Comparison of ENCODE assay signal across 1 cellular context in genomic region chr1:112672842-112673241, GRCh38.
TF ChIP-seq lines count a peak whose summit lies in the region.

No MANE protein-coding gene starts in this region.

TF ChIP-seq in K562, 482 proteins besides CTCF, POLR2A, EP300 and RAD21 (continued from another document):
- TF ChIP-seq AFF1 (IDR thresholded peaks at IDR 0.05; ENCODE audit: low read depth in 1 of 2, partially characterized antibody in 2 of 2) (no peak), EGR1 (conservative IDR thresholded peaks at IDR 0.05) (no peak), SMAD4 (CRISPR knock-in tag; conservative IDR thresholded peaks at IDR 0.05) (0 out of 2 replicates have a peak, but pooled peaks have one; percentile 25), CBFA2T3 (IDR thresholded peaks at IDR 0.05) (no peak), ZNF717 (CRISPR knock-in tag; IDR thresholded peaks at IDR 0.05) (no peak), FOXK2 (conservative IDR thresholded peaks at IDR 0.05 in 1 of 2, IDR thresholded peaks at IDR 0.05 in 1 of 2; ENCODE audit: low read depth in 2 of 2) (peak in 1 of 2 experiments; percentile 63; a peak in 1 of 4 replicates), NR1H2 (CRISPR knock-in tag; IDR thresholded peaks at IDR 0.05) (no peak), SLC30A9 (CRISPR knock-in tag; IDR thresholded peaks at IDR 0.05) (no peak), PHB2 (IDR thresholded peaks at IDR 0.05; ENCODE audit: low read depth) (no peak), DEAF1 (CRISPR knock-in tag; IDR thresholded peaks at IDR 0.05) (0 out of 2 replicates have a peak, but pooled peaks have one; percentile 33), MECOM (CRISPR knock-in tag; IDR thresholded peaks at IDR 0.05) (no peak), CBFA2T2 (conservative IDR thresholded peaks at IDR 0.05) (no peak), ZNF263 (CRISPR knock-in tag; IDR thresholded peaks at IDR 0.05; ENCODE audit: borderline replicate concordance) (peak; percentile 52; the same call in 1 of the 2 replicates), DMBX1 (CRISPR knock-in tag; IDR thresholded peaks at IDR 0.05; ENCODE audit: borderline replicate concordance) (0 out of 2 replicates have a peak, but pooled peaks have one; percentile 22), ZBTB5 (IDR thresholded peaks at IDR 0.05) (no peak), SOX6 (IDR thresholded peaks at IDR 0.05) (0 out of 2 replicates have a peak, but pooled peaks have one; percentile 19), PRPF4 (IDR thresholded peaks at IDR 0.05; ENCODE audit: insufficient read depth, low read depth, low read length, poor library complexity, severe bottlenecking) (no peak), CREBBP (IDR thresholded peaks at IDR 0.05; ENCODE audit: low read depth, low read length) (no peak), ZNF224 (CRISPR knock-in tag; IDR thresholded peaks at IDR 0.05) (no peak), VEZF1 (CRISPR knock-in tag; IDR thresholded peaks at IDR 0.05) (peak; percentile 21; the same call in 1 of the 2 replicates), ZMIZ1 (IDR thresholded peaks at IDR 0.05; ENCODE audit: low read depth in 2 of 2, low read length in 2 of 2) (no peak), NCOR1 (IDR thresholded peaks at IDR 0.05) (no peak), ZNF253 (CRISPR knock-in tag; conservative IDR thresholded peaks at IDR 0.05) (no peak), FOSL1 (tag; conservative IDR thresholded peaks at IDR 0.05) (peak; percentile 20; the same call in 1 of the 2 replicates), ZFP30 (CRISPR knock-in tag; IDR thresholded peaks at IDR 0.05; ENCODE audit: borderline replicate concordance) (no peak), ARHGAP35 (IDR thresholded peaks at IDR 0.05; ENCODE audit: partially characterized antibody) (no peak), NELFE (IDR thresholded peaks at IDR 0.05; ENCODE audit: insufficient read depth, insufficient read length) (no peak), BCLAF1 (IDR thresholded peaks at IDR 0.05; ENCODE audit: borderline replicate concordance in 1 of 2, control insufficient read depth in 1 of 2, low read depth in 2 of 2, low read length in 1 of 2) (0 out of 4 replicates have a peak, but pooled peaks of 1 of the 2 experiments have one; percentile 56), MLLT1 (IDR thresholded peaks at IDR 0.05) (no peak), POLR2AphosphoS5 (IDR thresholded peaks at IDR 0.05; ENCODE audit: control insufficient read depth, insufficient read depth, low read depth, low read length) (peak; percentile 57; the same call in 1 of the 2 replicates), E2F6 (IDR thresholded peaks at IDR 0.05; ENCODE audit: borderline replicate concordance in 1 of 2, extremely low read depth in 1 of 2, insufficient read depth in 1 of 2, insufficient read length in 1 of 2, low read depth in 1 of 2, low read length in 1 of 2, poor library complexity in 1 of 2, severe bottlenecking in 1 of 2) (no peak), PPARD (CRISPR knock-in tag; IDR thresholded peaks at IDR 0.05) (no peak), ZNF79 (CRISPR knock-in tag; IDR thresholded peaks at IDR 0.05; ENCODE audit: low read depth) (no peak), NR2C1 (IDR thresholded peaks at IDR 0.05) (no peak), NR2C1 (tag; IDR thresholded peaks at IDR 0.05) (0 out of 2 replicates have a peak, but pooled peaks have one; percentile 34), DIDO1 (tag; IDR thresholded peaks at IDR 0.05; ENCODE audit: low read depth) (no peak), HNRNPUL1 (IDR thresholded peaks at IDR 0.05; ENCODE audit: low read length) (no peak), ZNF695 (CRISPR knock-in tag; IDR thresholded peaks at IDR 0.05) (no peak), ELF2 (CRISPR knock-in tag; IDR thresholded peaks at IDR 0.05) (no peak), PTRF (tag; IDR thresholded peaks at IDR 0.05) (0 out of 2 replicates have a peak, but pooled peaks have one; percentile 21), SMAD3 (CRISPR knock-in tag; conservative IDR thresholded peaks at IDR 0.05) (0 out of 2 replicates have a peak, but pooled peaks have one; percentile 17), FUS (optimal IDR thresholded peaks at IDR 0.05; ENCODE audit: low read depth, low read length) (no peak), EHMT2 (IDR thresholded peaks at IDR 0.05) (0 out of 2 replicates have a peak, but pooled peaks have one; percentile 42), SRSF9 (IDR thresholded peaks at IDR 0.05; ENCODE audit: borderline replicate concordance, low read depth, low read length) (no peak), CBFB (CRISPR knock-in tag; IDR thresholded peaks at IDR 0.05) (no peak), ZNF551 (CRISPR knock-in tag; IDR thresholded peaks at IDR 0.05) (no peak)
TF ChIP-seq in K562: peak in this region for 22.
